In the genomic region with DNA sequence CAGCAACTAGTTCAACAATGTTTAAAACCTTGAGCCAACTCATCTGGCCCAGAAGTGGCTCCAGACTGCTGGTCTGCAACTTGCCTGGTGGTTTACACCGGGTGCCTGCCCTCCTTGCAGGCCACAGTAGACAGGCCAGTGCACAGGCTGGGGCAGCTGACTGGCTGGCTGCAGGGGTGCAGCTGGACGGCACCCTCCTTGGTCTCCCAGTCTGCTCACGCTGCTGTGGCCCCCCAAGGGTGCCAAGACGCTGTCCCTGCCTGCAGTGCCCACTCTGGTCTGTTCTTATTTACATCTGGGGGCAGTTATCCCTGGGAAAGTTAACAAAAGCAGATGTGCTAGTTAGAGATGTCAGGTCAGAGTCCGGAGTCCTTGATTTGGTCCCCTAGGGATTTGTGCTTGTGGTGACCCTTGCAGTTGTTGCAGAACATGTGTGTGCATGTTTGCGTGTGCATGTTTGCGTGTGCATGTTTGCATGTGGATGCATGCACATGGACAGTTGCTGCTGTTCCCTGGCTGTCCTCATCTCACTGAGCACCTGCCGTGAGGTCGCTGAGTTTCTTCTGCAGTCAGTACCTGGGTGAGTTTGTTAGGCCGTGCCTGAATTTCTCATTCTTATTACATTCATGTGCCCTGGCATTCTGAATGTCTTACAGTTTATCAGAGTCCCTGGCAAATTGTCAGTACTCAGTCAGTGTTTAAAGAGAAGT, we compare ENCODE assay signal across 17 cellular contexts. TPM values are rescaled to one million over a fixed set of nuclear protein-coding genes. Genes with fewer than 3 reads are reported as not detected.
DNase-seq lines count a peak whose midpoint lies in the region; ATAC-seq and TF ChIP-seq lines count a peak whose summit lies in the region.
"Had no signal": no experiment of that assay in that cellular context is flagged by ENCODE, and none has a peak within 500 bp of the region (broad histone marks: within the 10 kb centered on the region; RNA-seq: fewer than 3 reads in every experiment).

No MANE protein-coding gene starts in this region.

- H3K79me1 ChIP-seq in trophoblast cell (ENCODE audit: low read length) = no peaks in the 10 kb centered on the region

- no peak overlapping the region for H2BK12ac ChIP-seq in trophoblast cell (ENCODE audit: low read length)

- peak; percentile 10 for ATAC-seq in Right ventricle myocardium superior (ENCODE audit: poor library complexity)
- ATAC-seq in upper lobe of right lung = no peak
- no peak for ATAC-seq in GM18519 (IDR thresholded peaks at IDR 0.05; ENCODE audit: low FRiP score, unreplicated experiment)
- ATAC-seq in GM21381 (IDR thresholded peaks at IDR 0.05; ENCODE audit: unreplicated experiment) = no peak

- no peaks in the 10 kb centered on the region for H3K79me2 ChIP-seq in trophoblast cell (ENCODE audit: control insufficient read depth, insufficient read depth, low read length, poor library complexity)

- no peak overlapping the region for H4K91ac ChIP-seq in trophoblast cell (ENCODE audit: low read depth, low read length)

- H3K36me3 ChIP-seq in trophoblast cell (ENCODE audit: control insufficient read depth in 1 of 2, insufficient read depth in 2 of 2, low read length in 2 of 2) (peaks cover 3 to 7% of the 10 kb centered on the region in 2 experiments), upper lobe of right lung (peaks cover 10% of the 10 kb centered on the region)

- no peak overlapping the region for H3K4me2 ChIP-seq in trophoblast cell (ENCODE audit: low read length)

- no peak overlapping the region for H2BK120ac ChIP-seq in trophoblast cell (ENCODE audit: insufficient read depth, low read length, poor library complexity)

- H3K4me3 Mint-ChIP-seq in glutamatergic neuron (ENCODE audit: unreplicated experiment) = no peak overlapping the region
- H3K4me3 Mint-ChIP-seq: CD4-positive, alpha-beta T cell; HFFc6 had no signal

- H3K9me3 Mint-ChIP-seq in glutamatergic neuron (ENCODE audit: unreplicated experiment) = peaks cover 23% of the 10 kb centered on the region
- H3K9me3 Mint-ChIP-seq: CD4-positive, alpha-beta T cell; HFFc6 had no signal

- TF ChIP-seq CTCF in glutamatergic neuron (IDR thresholded peaks at IDR 0.05; ENCODE audit: partially characterized antibody, unreplicated experiment) = no peak
- TF ChIP-seq CTCF in upper lobe of right lung (IDR thresholded peaks at IDR 0.05) = no peak
- TF ChIP-seq CTCF in coronary artery (IDR thresholded peaks at IDR 0.05) = no peak

- peaks cover under 1% of the 10 kb centered on the region for H3K36me3 Mint-ChIP-seq in glutamatergic neuron (ENCODE audit: unreplicated experiment)

- H3K27me3 ChIP-seq in trophoblast cell (ENCODE audit: insufficient read depth, low read length) (no peaks in the 10 kb centered on the region), upper lobe of right lung (no peaks in the 10 kb centered on the region)

- H3K4me1 Mint-ChIP-seq in glutamatergic neuron (ENCODE audit: low read depth, unreplicated experiment) = no peaks in the 10 kb centered on the region

- no peak overlapping the region for H3K23ac ChIP-seq in trophoblast cell (ENCODE audit: low read length)

- no peak overlapping the region for H4K8ac ChIP-seq in trophoblast cell (ENCODE audit: low read depth, low read length)

- no peak overlapping the region for H3K18ac ChIP-seq in trophoblast cell (ENCODE audit: low read length)

- WGBS in trophoblast cell (ENCODE audit: extremely low coverage, insufficient coverage, insufficient read length) = no CpG with 5 or more reads among the region's 10 CpGs

- H3K27me3 Mint-ChIP-seq in glutamatergic neuron (ENCODE audit: unreplicated experiment) = peaks cover 10% of the 10 kb centered on the region
- H3K27me3 Mint-ChIP-seq: CD4-positive, alpha-beta T cell had no signal

- H3K27ac Mint-ChIP-seq in glutamatergic neuron (ENCODE audit: unreplicated experiment) = peak overlapping the region; percentile 20
- H3K27ac Mint-ChIP-seq: CD4-positive, alpha-beta T cell; HFFc6 had no signal

- H3K4me1 ChIP-seq in trophoblast cell (ENCODE audit: control insufficient read depth in 1 of 2, insufficient read depth in 2 of 2, low read length in 2 of 2) (no peaks in the 10 kb centered on the region), upper lobe of right lung (no peaks in the 10 kb centered on the region)

- intact Hi-C loops in Right ventricle myocardium superior (cut with DNase I) (no loop called here), cardiac septum (cut with DNase I) (no loop called here), upper lobe of right lung (cut with DNase I) (no loop called here)

- H3K4me3 ChIP-seq in trophoblast cell (ENCODE audit: low read depth, low read length) (peak overlapping the region; percentile 31), upper lobe of right lung (no peak overlapping the region), coronary artery (no peak overlapping the region)

- H2AK5ac ChIP-seq in trophoblast cell (ENCODE audit: low read length) = no peak overlapping the region

- H3K9me3 ChIP-seq in trophoblast cell (ENCODE audit: insufficient read depth, low read depth, low read length) (peaks cover 49% of the 10 kb centered on the region), upper lobe of right lung (no peaks in the 10 kb centered on the region)

- H3K9ac ChIP-seq in trophoblast cell (ENCODE audit: low read length) = no peak overlapping the region

- DNase-seq in Right ventricle myocardium superior (no peak), cardiac septum (ENCODE audit: low spot score) (no peak), glutamatergic neuron (no peak), trophoblast cell (no peak), upper lobe of right lung (peak; percentile 64), coronary artery (ENCODE audit: low spot score) (no peak)
- DNase-seq: 8988T; C1 segment of cervical spinal cord; Calu3; CD4-positive, alpha-beta T cell; DMS79 treated with DMSO at 0.1 percent for 48 hours; EL; HCEC 1CT; HFFc6 had no signal

- no peak overlapping the region for H2BK5ac ChIP-seq in trophoblast cell (ENCODE audit: low read depth, low read length, poor library complexity)

- H3K14ac ChIP-seq in trophoblast cell (ENCODE audit: low read length) = no peak overlapping the region

- H3K27ac ChIP-seq in trophoblast cell (ENCODE audit: low read depth, low read length) (no peak overlapping the region), upper lobe of right lung (no peak overlapping the region), coronary artery (no peak overlapping the region)

- H3K4ac ChIP-seq in trophoblast cell (ENCODE audit: low read depth, low read length) = no peak overlapping the region

- no peak overlapping the region for H4K12ac ChIP-seq in trophoblast cell (ENCODE audit: low read depth, low read length)

- H2AFZ ChIP-seq in trophoblast cell (ENCODE audit: insufficient read depth, low read length, poor library complexity) = no peak overlapping the region

RNA-seq across cellular contexts. Expression of a gene that starts 48.2 kb away (rescaled TPM):
- total RNA-seq in Right ventricle myocardium superior (0.54 TPM), cardiac septum (0.89 TPM), glutamatergic neuron (ENCODE audit: unreplicated experiment) (0.37 TPM), upper lobe of right lung (3.7 TPM)
- polyA plus RNA-seq in trophoblast cell (2013) = 0.44 and 0.53 TPM in 2 replicates
- total RNA-seq: Calu3, H4, HFFc6 had no signal

RNA-seq across cellular contexts. Expression of a gene that starts 51.1 kb away (rescaled TPM):
- total RNA-seq in Right ventricle myocardium superior = 50.5 TPM
- 49.2 TPM for total RNA-seq in cardiac septum
- 40.4 TPM for total RNA-seq in glutamatergic neuron (ENCODE audit: unreplicated experiment)
- polyA plus RNA-seq in trophoblast cell (2013) = 23.3 and 25.5 TPM in 2 replicates
- total RNA-seq in upper lobe of right lung = 61.2 TPM
